In the genomic region with DNA sequence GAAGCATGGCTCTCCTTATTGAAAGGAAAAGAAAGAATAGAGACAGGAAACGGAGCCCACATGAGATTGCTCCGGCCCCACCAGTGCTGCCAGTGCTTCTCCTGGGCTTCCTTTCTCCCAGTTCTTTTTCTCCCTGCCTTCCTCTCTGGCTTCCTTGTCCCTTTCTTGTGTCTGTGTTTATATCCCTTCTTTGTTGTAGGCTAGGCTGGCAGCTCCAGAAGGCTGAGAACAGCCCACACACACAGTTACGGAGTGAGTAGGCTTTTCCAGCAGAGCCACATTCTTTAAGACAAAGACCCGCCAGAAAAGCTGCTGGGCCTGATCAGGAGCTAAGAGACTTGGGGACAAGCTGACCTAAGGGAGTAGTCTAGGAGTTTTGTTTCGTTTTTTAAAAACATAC, we compare ENCODE assay signal across 12 cellular contexts. TPM values are rescaled to one million over a fixed set of nuclear protein-coding genes. Genes with fewer than 3 reads are reported as not detected.
A peak's percentile ranks its signal among the peaks of the same experiment; 100 is the strongest.
DNase-seq lines count a peak whose midpoint lies in the region; ATAC-seq and TF ChIP-seq lines count a peak whose summit lies in the region.
"Had no signal": no experiment of that assay in that cellular context is flagged by ENCODE, and none has a peak within 500 bp of the region (broad histone marks: within the 10 kb centered on the region; RNA-seq: fewer than 3 reads in every experiment).

No MANE protein-coding gene starts in this region.

- ATAC-seq in HG03139 (IDR thresholded peaks at IDR 0.05; ENCODE audit: unreplicated experiment) = no peak
- ATAC-seq in body of pancreas = no peak
- ATAC-seq in HG03354 (IDR thresholded peaks at IDR 0.05; ENCODE audit: poor library complexity, severe bottlenecking, unreplicated experiment) = no peak

- intact Hi-C loops in body of pancreas (cut with DNase I) = no loop called here

- H3K4me1 ChIP-seq in body of pancreas = no peaks in the 10 kb centered on the region

- H3K9me3 ChIP-seq in body of pancreas = no peaks in the 10 kb centered on the region

- no peak for TF ChIP-seq POLR2A in body of pancreas (IDR thresholded peaks at IDR 0.05)

- POLR2A ChIA-PET in RWPE1 (lab: Yijun Ruan, JAX; ENCODE audit: low non-redundant PET) = no interaction called here

- CTCF ChIA-PET in RWPE1 (lab: Yijun Ruan, JAX) = interaction anchor here (0.9 kb wide), 1 partner anchor 24 kb away, joined by 3 read pairs; no protein-coding TSS in a partner anchor

- TF ChIP-seq CTCF in RWPE1 (conservative IDR thresholded peaks at IDR 0.05; ENCODE audit: low read depth) (no peak), body of pancreas (IDR thresholded peaks at IDR 0.05) (no peak)

- H3K27me3 ChIP-seq in body of pancreas = no peaks in the 10 kb centered on the region

- peaks cover 3 to 12% of the 10 kb centered on the region in 2 donors for H3K36me3 ChIP-seq in body of pancreas (replicated peaks in 1 of 2; ENCODE audit: insufficient read depth in 1 of 2, low read depth in 2 of 2)

- WGBS in body of pancreas, 2 donors = 67 to 79% methylated on average over 5 of the region's 5 CpGs

- H3K27ac ChIP-seq in RWPE1 (no peak overlapping the region), epithelial cell of prostate (peak overlapping the region; percentile 56), body of pancreas (no peak overlapping the region)

- H3K4me3 ChIP-seq in body of pancreas = no peak overlapping the region

- DNase-seq in RWPE1 (ENCODE audit: low spot score) = peak; percentile 29
- no peak for DNase-seq in epithelial cell of prostate (ENCODE audit: low read depth, low spot score)
- DNase-seq in medulla oblongata (ENCODE audit: extremely low spot score) = peak; percentile 78
- peak; percentile 75 for DNase-seq in superior temporal gyrus (ENCODE audit: extremely low spot score)
- no peak for DNase-seq in body of pancreas
- no peak for DNase-seq in T-helper 2 cell
- DNase-seq: activated CD4-positive, alpha-beta memory T cell treated with anti-CD3 and anti-CD28 coated beads for 36 hours; cerebellar nuclear complex; SHP77 had no signal

RNA-seq across cellular contexts. Expression of a gene that starts 13.0 kb away (rescaled TPM):
- total RNA-seq in body of pancreas = 10 to 100 TPM; 13.7 to 17.1 TPM

RNA-seq across cellular contexts. Expression of a gene that starts 30.6 kb away (rescaled TPM):
- not detected for total RNA-seq in body of pancreas
- total RNA-seq: activated CD4-positive, alpha-beta memory T cell treated with anti-CD3 and anti-CD28 coated beads for 36 hours; mononuclear cell had no signal

Comparison
In these comparisons a context has a peak if more than half of its experiments do, and no peak if none do; other contexts are left out.
1. DNase-seq: peak in RWPE1 (single experiment), medulla oblongata (single experiment) and superior temporal gyrus (single experiment); none in epithelial cell of prostate (single experiment), body of pancreas (0 of 4) and T-helper 2 cell (0 of 5).